In genomic region chr12:58395470-58395869, GRCh38 we compare ENCODE assay signal across 23 cellular contexts.
DNase-seq lines count a peak whose midpoint lies in the region; FAIRE-seq and TF ChIP-seq lines count a peak whose summit lies in the region.
"Had no signal": no experiment of that assay in that cellular context is flagged by ENCODE, and none has a peak within 500 bp of the region (broad histone marks: within the 10 kb centered on the region; RNA-seq: fewer than 3 reads in every experiment).

No MANE protein-coding gene starts in this region.

- FAIRE-seq in RCC 7860 (lab: Jason Lieb, UNC) (peak; percentile 88), urothelium cell line (lab: Jason Lieb, UNC) (peak; percentile 30)
- FAIRE-seq: small intestine had no signal

- in situ Hi-C loops in GM13977 (cut with MboI; ENCODE audit: low pct_unique_long_range_greater_than_20kb, low sequenced_read_pairs, unreplicated experiment): no loop called here

- peak; percentile 39 for DNase-seq in HCEC 1CT
- DNase-seq in RCC 7860 (ENCODE audit: low spot score): peak; percentile 90
- peak; percentile 22 for DNase-seq in epithelial cell of esophagus (ENCODE audit: low read depth)
- DNase-seq in urothelium cell line (ENCODE audit: low spot score): peak; percentile 37
- DNase-seq in NCI-H2029 treated with DMSO at 0.1 percent for 48 hours (lab: John Stamatoyannopoulos, UW): no peak
- DNase-seq in GM13977 (ENCODE audit: low spot score): no peak
- DNase-seq in stimulated activated CD4-positive, alpha-beta T cell treated with anti-CD3 and anti-CD28 coated beads, Interleukin-4, amount 100 ng/mL, for 1 hour: no peak
- DNase-seq: activated CD4-positive, alpha-beta T cell treated with anti-CD3 and anti-CD28 coated beads, Interleukin-2, amount 50 U/mL, for 48 hours; activated naive CD4-positive, alpha-beta T cell; AML-193; anterior cingulate cortex; DND-41; H7; NCI-H1417; NCI-H2171; NCI-H748 treated with DMSO at 0.1 percent for 48 hours; small intestine; stimulated activated CD4-positive, alpha-beta T cell treated with anti-CD3 and anti-CD28 coated beads, Interleukin-2, amount 100 ng/mL, for 48 hours; stimulated activated naive CD8-positive, alpha-beta T cell treated with anti-CD3 and anti-CD28 coated beads, Interleukin-15, amount 100 ng/mL, for 72 hours; T-helper 17 cell had no signal

- TF ChIP-seq CTCF in epithelial cell of esophagus (IDR thresholded peaks at IDR 0.05; ENCODE audit: insufficient read depth, low read depth, low read length, missing control alignments) (no peak), GM13977 (IDR thresholded peaks at IDR 0.05; ENCODE audit: extremely low read depth, insufficient read depth, missing control alignments) (no peak)

- H3K4me3 ChIP-seq in epithelial cell of esophagus (ENCODE audit: low read length): no peak overlapping the region
- H3K4me3 ChIP-seq: prostate gland, SJCRH30, tibial nerve had no signal

Comparison
In these comparisons a context has a peak if more than half of its experiments do, and no peak if none do; other contexts are left out.
1. DNase-seq: peak in HCEC 1CT (single experiment), RCC 7860 (single experiment), epithelial cell of esophagus (single experiment) and urothelium cell line (single experiment); none in NCI-H2029 treated with DMSO at 0.1 percent for 48 hours (single experiment), GM13977 (single experiment) and stimulated activated CD4-positive, alpha-beta T cell treated with anti-CD3 and anti-CD28 coated beads, Interleukin-4, amount 100 ng/mL, for 1 hour (single experiment).